ENCODE assay signal across 8 cellular contexts in the genomic region with DNA sequence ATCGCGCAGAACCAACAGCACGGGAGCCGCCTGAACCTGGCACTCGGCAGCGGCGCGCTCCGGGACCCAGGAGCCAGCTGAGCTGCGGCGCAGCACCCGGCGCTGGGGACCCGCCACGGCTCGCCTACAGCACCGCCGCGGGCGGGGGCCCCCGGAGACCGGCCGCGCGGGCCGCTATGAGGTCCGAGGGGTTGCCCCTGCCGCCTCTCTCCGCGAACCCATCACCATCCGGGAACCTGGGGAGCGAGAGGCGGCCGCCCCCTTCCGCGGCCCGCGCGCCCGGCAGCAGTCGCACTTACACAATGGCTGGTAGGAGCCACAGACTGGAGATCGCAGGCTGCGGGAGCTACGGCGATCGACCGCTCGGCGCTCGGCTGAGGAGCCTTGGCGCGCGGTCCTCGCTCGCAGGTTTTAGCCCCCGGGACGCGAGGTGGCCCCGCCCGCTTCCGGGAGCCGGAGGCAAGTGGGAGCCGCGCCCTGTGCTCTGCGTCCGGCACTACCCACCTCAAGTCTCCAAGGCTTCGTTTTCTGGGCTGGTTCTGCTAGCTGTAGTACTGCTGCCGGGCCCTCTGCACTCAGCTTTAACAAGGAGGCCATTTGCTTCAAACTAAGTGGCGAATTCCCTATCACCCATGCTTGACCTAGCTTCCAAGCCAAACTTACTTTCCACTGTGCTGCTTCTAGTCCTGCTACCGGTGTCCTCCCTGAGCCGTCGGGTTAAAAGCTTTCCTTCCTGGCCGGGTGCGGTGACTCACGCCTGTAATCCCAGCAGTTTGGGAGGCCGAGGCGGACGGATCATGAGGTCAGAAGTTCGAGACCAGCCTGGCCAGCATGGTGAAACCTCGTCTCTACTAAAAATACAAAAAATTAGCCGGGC.
A peak's percentile ranks its signal among the peaks of the same experiment; 100 is the strongest.
DNase-seq lines count a peak whose midpoint lies in the region; ATAC-seq and TF ChIP-seq lines count a peak whose summit lies in the region.

TPK1 (minus strand) TSS at position 386 of the 877 bp plus-strand sequence. CDS start 451 bp downstream, outside the sequence.

- H3K4me3 ChIP-seq in AG09309 (ENCODE audit: control insufficient read depth, low read depth, low read length): peak within 1 kb of the TSS; percentile 65

- no peak for TF ChIP-seq CTCF in AG09309 (IDR thresholded peaks at IDR 0.05; ENCODE audit: control insufficient read depth, insufficient read depth, low read depth, low read length, missing control alignments)

- ATAC-seq in GM18909 (IDR thresholded peaks at IDR 0.05; ENCODE audit: poor library complexity, unreplicated experiment): peak; percentile 88
- peak; percentile 86 for ATAC-seq in HG03159 (IDR thresholded peaks at IDR 0.05; ENCODE audit: unreplicated experiment)

- DNase-seq in AG09309 (ENCODE audit: low read depth) (peak; percentile 55), NCI-H345 (lab: John Stamatoyannopoulos, UW) (peak; percentile 92), cerebellar cortex (ENCODE audit: low spot score) (peak; percentile 90), islet precursor cell (peak; percentile 96)
- peak; percentile 90 for DNase-seq in activated CD4-positive, CD25-positive, alpha-beta regulatory T cell treated with anti-CD3 and anti-CD28 coated beads, Interleukin-2, amount 50 U/mL, for 72 hours
- peak; percentile 88 for DNase-seq in stimulated activated CD4-positive, alpha-beta T cell treated with anti-CD3 and anti-CD28 coated beads, Interleukin-12 subunit alpha, Interleukin-12 subunit beta, amount 100 ng/mL, for 4 hours

Comparison
In these comparisons a context has a peak if more than half of its experiments do, and no peak if none do; other contexts are left out.
1. Peak in every context shown above with its lines: DNase-seq, ATAC-seq and H3K4me3 ChIP-seq.